Comparison of ENCODE assay signal across 8 cellular contexts in the genomic region with DNA sequence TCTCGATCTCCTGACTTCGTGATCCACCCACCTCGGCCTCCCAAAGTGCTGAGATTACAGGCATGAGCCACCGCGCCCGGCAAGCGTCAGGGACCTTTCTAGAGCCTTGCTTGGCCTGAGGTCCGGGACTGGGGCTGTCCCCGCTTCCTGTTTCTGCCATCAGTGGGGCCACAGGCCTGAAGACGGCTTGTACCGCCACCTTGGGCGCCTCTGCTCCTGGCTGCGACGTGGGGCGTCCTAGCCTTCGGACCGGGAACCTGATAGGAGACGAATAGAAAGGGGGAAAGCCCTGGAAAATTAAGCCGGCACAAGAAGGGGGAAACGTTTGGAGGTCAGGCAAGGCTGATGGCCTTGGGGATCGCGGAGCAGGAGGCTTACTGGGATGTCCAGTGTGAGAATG. TPM values are rescaled to one million over a fixed set of nuclear protein-coding genes. Genes with fewer than 3 reads are reported as not detected.
A peak's percentile ranks its signal among the peaks of the same experiment; 100 is the strongest.
DNase-seq lines count a peak whose midpoint lies in the region; ATAC-seq, FAIRE-seq and TF ChIP-seq lines count a peak whose summit lies in the region.

No MANE protein-coding gene starts in this region.

- no peaks in the 10 kb centered on the region for H3K27me3 Mint-ChIP-seq in activated naive CD4-positive, alpha-beta T cell treated with anti-CD3 and anti-CD28 coated beads for 36 hours (ENCODE audit: low read depth)
- no peaks in the 10 kb centered on the region for H3K27me3 Mint-ChIP-seq in astrocyte (ENCODE audit: low read depth, unreplicated experiment)

- H3K4me3 ChIP-seq in astrocyte (ENCODE audit: insufficient read depth, low read depth, low read length) (peak overlapping the region; percentile 72), lower lobe of right lung (peak overlapping the region; percentile 72), upper lobe of left lung (peak overlapping the region; percentile 5 to 77 (median 69))

- H3K9me3 ChIP-seq in astrocyte (ENCODE audit: insufficient read depth, low read depth, low read length): no peaks in the 10 kb centered on the region
- H3K9me3 ChIP-seq in lower lobe of right lung: no peaks in the 10 kb centered on the region
- H3K9me3 ChIP-seq in upper lobe of left lung: no peaks in the 10 kb centered on the region

- TF ChIP-seq EP300 in upper lobe of left lung (IDR thresholded peaks at IDR 0.05): no peak

- H3K4me3 Mint-ChIP-seq in activated naive CD4-positive, alpha-beta T cell treated with anti-CD3 and anti-CD28 coated beads for 36 hours: peak overlapping the region; percentile 88
- peak overlapping the region; percentile 78 for H3K4me3 Mint-ChIP-seq in astrocyte (ENCODE audit: unreplicated experiment)

- H3K4me1 Mint-ChIP-seq in activated naive CD4-positive, alpha-beta T cell treated with anti-CD3 and anti-CD28 coated beads for 36 hours (ENCODE audit: low read depth): peaks cover 21% of the 10 kb centered on the region
- H3K4me1 Mint-ChIP-seq in astrocyte (ENCODE audit: low read depth, unreplicated experiment): no peaks in the 10 kb centered on the region

- TF ChIP-seq POLR2A in upper lobe of left lung (IDR thresholded peaks at IDR 0.05): no peak

- H3K36me3 ChIP-seq in astrocyte (ENCODE audit: insufficient read depth, low read length) (no peaks in the 10 kb centered on the region), lower lobe of right lung (no peaks in the 10 kb centered on the region), upper lobe of left lung (no peaks in the 10 kb centered on the region)

- peaks cover 4% of the 10 kb centered on the region for H3K36me3 Mint-ChIP-seq in activated naive CD4-positive, alpha-beta T cell treated with anti-CD3 and anti-CD28 coated beads for 36 hours (ENCODE audit: low read depth)
- H3K36me3 Mint-ChIP-seq in astrocyte (ENCODE audit: low read depth, unreplicated experiment): peaks cover 1% of the 10 kb centered on the region

- no peak for DNase-seq in activated naive CD4-positive, alpha-beta T cell treated with anti-CD3 and anti-CD28 coated beads for 36 hours
- DNase-seq in activated naive CD4-positive, alpha-beta T cell treated with Interleukin-2 at 50 U/mL for 16 hours: no peak
- DNase-seq in astrocyte (ENCODE audit: low read depth) (no peak), lower lobe of right lung (no peak), upper lobe of left lung (peak in 1 of 2 donors; percentile 54), NCI-H446 (lab: John Stamatoyannopoulos, UW) (no peak)

- no peaks in the 10 kb centered on the region for H3K79me2 ChIP-seq in astrocyte (ENCODE audit: insufficient read depth, low read length)

- peak overlapping the region; percentile 75 for H3K9ac ChIP-seq in astrocyte (ENCODE audit: low read length)

- ATAC-seq in lower lobe of right lung: peak; percentile 2 to 24
- ATAC-seq in upper lobe of left lung (ENCODE audit: low FRiP score in 2 of 2): no peak
- no peak for ATAC-seq in GM21423 (IDR thresholded peaks at IDR 0.05; ENCODE audit: unreplicated experiment)
- no peak for ATAC-seq in HG03439 (IDR thresholded peaks at IDR 0.05; ENCODE audit: unreplicated experiment)

- CTCF ChIA-PET in activated naive CD4-positive, alpha-beta T cell treated with anti-CD3 and anti-CD28 coated beads for 36 hours (lab: Charles Lee): interaction anchor here (0.7 to 4.8 kb wide), 8 partner anchors 34 to 1958 kb away, joined by 3 to 81 read pairs (median 8); partner anchors contain the start of gene RNF6

- H3K4me2 ChIP-seq in astrocyte (ENCODE audit: low read length): peak overlapping the region; percentile 90

- no peaks in the 10 kb centered on the region for H3K9me3 Mint-ChIP-seq in activated naive CD4-positive, alpha-beta T cell treated with anti-CD3 and anti-CD28 coated beads for 36 hours
- no peaks in the 10 kb centered on the region for H3K9me3 Mint-ChIP-seq in astrocyte (ENCODE audit: unreplicated experiment)

- FAIRE-seq in astrocyte (lab: Jason Lieb, UNC): no peak

- H3K27me3 ChIP-seq in astrocyte (ENCODE audit: insufficient read depth, low read length) (no peaks in the 10 kb centered on the region), lower lobe of right lung (ENCODE audit: low read depth) (no peaks in the 10 kb centered on the region), upper lobe of left lung (no peaks in the 10 kb centered on the region)

- TF ChIP-seq CTCF in astrocyte (IDR thresholded peaks at IDR 0.05; ENCODE audit: insufficient read depth, low read depth, low read length) (no peak), lower lobe of right lung (IDR thresholded peaks at IDR 0.05) (no peak), upper lobe of left lung (IDR thresholded peaks at IDR 0.05) (no peak)

- H3K4me1 ChIP-seq in astrocyte (ENCODE audit: insufficient read depth, low read length): no peaks in the 10 kb centered on the region
- H3K4me1 ChIP-seq in lower lobe of right lung: peaks cover 14% of the 10 kb centered on the region
- peaks cover 5 to 13% (median 11%) of the 10 kb centered on the region in 4 donors for H3K4me1 ChIP-seq in upper lobe of left lung

- H3K27ac ChIP-seq in astrocyte (ENCODE audit: low read depth, low read length) (no peak overlapping the region), lower lobe of right lung (peak overlapping the region; percentile 86), upper lobe of left lung (peak overlapping the region; percentile 78 to 86 (median 80))

- no peaks in the 10 kb centered on the region for H4K20me1 ChIP-seq in astrocyte (ENCODE audit: insufficient read depth, low read length)

- intact Hi-C loops in activated naive CD4-positive, alpha-beta T cell treated with anti-CD3 and anti-CD28 coated beads for 36 hours (cut with micrococcal nuclease): loop anchor here (1.0 to 10.0 kb wide), 12 partner anchors 34 to 1064 kb away; partner anchors contain the start of genes MTMR6, NUP58, RPL21 and WASF3
- intact Hi-C loops in lower lobe of right lung (cut with DNase I): loop anchor here (5.0 kb wide), 1 partner anchor 310 kb away; no protein-coding TSS in a partner anchor

- peak overlapping the region; percentile 62 for H2AFZ ChIP-seq in astrocyte (ENCODE audit: low read depth, low read length)

- 54 to 74% methylated on average over 13 to 22 of the region's 22 CpGs for WGBS in upper lobe of left lung, 2 donors

- H3K27ac Mint-ChIP-seq in activated naive CD4-positive, alpha-beta T cell treated with anti-CD3 and anti-CD28 coated beads for 36 hours: peak overlapping the region; percentile 95
- no peak overlapping the region for H3K27ac Mint-ChIP-seq in astrocyte (ENCODE audit: unreplicated experiment)

RNA-seq across cellular contexts. Expression of gene RNF6, which starts 35.1 kb away (rescaled TPM):
- 10 to 100 TPM; 38.2 to 39.4 TPM for total RNA-seq in activated naive CD4-positive, alpha-beta T cell treated with anti-CD3 and anti-CD28 coated beads for 36 hours
- total RNA-seq in astrocyte (41.9 and 51.7 TPM in 2 replicates), lower lobe of right lung (29.3 TPM), upper lobe of left lung (10 to 100 TPM; 14.7 to 39.9 (median 30.7) TPM)

Comparison
In these comparisons a context has a peak if more than half of its experiments do, and no peak if none do; other contexts are left out.
1. ATAC-seq: peak in lower lobe of right lung (2 of 2); none in upper lobe of left lung (0 of 2), GM21423 (single experiment) and HG03439 (single experiment).
2. Peak in every context shown above with its lines, with median percentiles within 50 percentile points of each other: H3K4me3 ChIP-seq.